Comparison of ENCODE assay signal across 34 cellular contexts in genomic region chr5:174999581-174999980, GRCh38.
"Had no signal": no experiment of that assay in that cellular context is flagged by ENCODE, and none has a peak within 500 bp of the region (broad histone marks: within the 10 kb centered on the region; RNA-seq: fewer than 3 reads in every experiment).

No MANE protein-coding gene starts in this region.

- H3K27ac ChIP-seq: Peyer's patch, SJSA1, VCaP had no signal

- H3K4me3 Mint-ChIP-seq: activated CD4-positive, alpha-beta memory T cell treated with anti-CD3 and anti-CD28 coated beads, Interleukin-2, amount 10 ng/mL, durations not matched to agents 7 days and 5 days; activated naive CD4-positive, alpha-beta T cell treated with anti-CD3 and anti-CD28 coated beads, Interleukin-2, amount 50 U/mL, for 24 hours; activated naive CD8-positive, alpha-beta T cell treated with anti-CD3 and anti-CD28 coated beads, Interleukin-2, amount 50 U/mL, for 24 hours; activated T-cell treated with anti-CD3 and anti-CD28 coated beads, Interleukin-2, amount 50 U/mL, for 72 hours; activated T-helper 17 cell treated with anti-CD3 and anti-CD28 coated beads, Interleukin-2, amount 50 U/mL, for 72 hours; brain had no signal

- ATAC-seq: activated naive CD8-positive, alpha-beta T cell treated with anti-CD3 and anti-CD28 coated beads, Interleukin-2, amount 50 U/mL, for 24 hours; activated T-cell treated with anti-CD3 and anti-CD28 coated beads, Interleukin-2, amount 50 U/mL, for 72 hours; activated T-helper 17 cell treated with anti-CD3 and anti-CD28 coated beads, Interleukin-2, amount 50 U/mL, for 72 hours; PC-3 had no signal

- H3K4me1 ChIP-seq: Peyer's patch, SJSA1 had no signal

- H3K36me3 ChIP-seq: Peyer's patch, SJSA1 had no signal

- H3K27me3 ChIP-seq: Peyer's patch, SJSA1 had no signal

- H3K27ac Mint-ChIP-seq: activated CD4-positive, alpha-beta memory T cell treated with anti-CD3 and anti-CD28 coated beads, Interleukin-2, amount 10 ng/mL, durations not matched to agents 7 days and 5 days; activated naive CD4-positive, alpha-beta T cell treated with anti-CD3 and anti-CD28 coated beads, Interleukin-2, amount 50 U/mL, for 24 hours; activated naive CD8-positive, alpha-beta T cell treated with anti-CD3 and anti-CD28 coated beads, Interleukin-2, amount 50 U/mL, for 24 hours; activated T-cell treated with anti-CD3 and anti-CD28 coated beads, Interleukin-2, amount 50 U/mL, for 72 hours; activated T-helper 17 cell treated with anti-CD3 and anti-CD28 coated beads, Interleukin-2, amount 50 U/mL, for 72 hours; brain had no signal

- H3K4me3 ChIP-seq: Peyer's patch, SJSA1 had no signal

- H3K36me3 Mint-ChIP-seq: brain had no signal

- DNase-seq: activated CD4-positive, alpha-beta memory T cell treated with anti-CD3 and anti-CD28 coated beads, Interleukin-2, amount 10 ng/mL, durations not matched to agents 7 days and 5 days; activated CD4-positive, alpha-beta T cell treated with anti-CD3 and anti-CD28 coated beads for 1 hour; activated CD4-positive, alpha-beta T cell treated with anti-CD3 and anti-CD28 coated beads for 48 hours; activated CD4-positive, CD25-positive, alpha-beta regulatory T cell; activated gamma-delta T cell; activated naive CD4-positive, alpha-beta T cell treated with Interleukin-2 at 50 U/mL for 16 hours; activated naive CD8-positive, alpha-beta T cell treated with anti-CD3 and anti-CD28 coated beads, Interleukin-2, amount 50 U/mL, for 24 hours; activated T-cell treated with anti-CD3 and anti-CD28 coated beads, Interleukin-2, amount 50 U/mL, for 1 hour; activated T-cell treated with anti-CD3 and anti-CD28 coated beads, Interleukin-2, amount 50 U/mL, for 72 hours; cerebellar nuclear complex; NCI-H1092 treated with DMSO at 0.1 percent for 48 hours; NCI-H1417; NCI-H146; NCI-H187; NCI-H2029 treated with DMSO at 0.1 percent for 48 hours; NCI-H2107; NCI-H2171; NCI-H510A; NCI-H526; NCI-H748 treated with DMSO at 0.1 percent for 48 hours; NK-92 treated with Interleukin-12 subunit alpha and Interleukin-12 subunit beta, amount 100 ng/mL, for 24 hours; PC-3; Peyer's patch; RPMI8226; SHP77 treated with DMSO at 0.1 percent for 48 hours; SW 1271; T-helper 1 cell; T-helper 2 cell; T-helper 9 cell had no signal

- H3K4me1 Mint-ChIP-seq: activated naive CD4-positive, alpha-beta T cell treated with anti-CD3 and anti-CD28 coated beads, Interleukin-2, amount 50 U/mL, for 24 hours had no signal

- H3K27me3 Mint-ChIP-seq: activated naive CD4-positive, alpha-beta T cell treated with anti-CD3 and anti-CD28 coated beads, Interleukin-2, amount 50 U/mL, for 24 hours had no signal
